ENCODE assay signal across 22 cellular contexts in genomic region chr2:122519806-122520205, GRCh38.
"Had no signal": no experiment of that assay in that cellular context is flagged by ENCODE, and none has a peak within 500 bp of the region (broad histone marks: within the 10 kb centered on the region; RNA-seq: fewer than 3 reads in every experiment).

No MANE protein-coding gene starts in this region.

- ATAC-seq: activated T-cell treated with anti-CD3 and anti-CD28 coated beads, Interleukin-2, amount 50 U/mL, for 4 hours; effector memory CD8-positive, alpha-beta T cell; gastroesophageal sphincter; T-cell had no signal

- DNase-seq: activated CD4-positive, alpha-beta T cell treated with anti-CD3 and anti-CD28 coated beads, Interleukin-2, amount 50 U/mL, for 4 hours; activated CD8-positive, alpha-beta memory T cell treated with anti-CD3 and anti-CD28 coated beads, Interleukin-2, amount 50 U/mL, for 48 hours; activated naive CD4-positive, alpha-beta T cell; activated T-cell treated with anti-CD3 and anti-CD28 coated beads, Interleukin-2, amount 50 U/mL, for 4 hours; adrenal gland; brain microvascular endothelial cell; colonic mucosa; dorsolateral prefrontal cortex; effector memory CD8-positive, alpha-beta T cell; head of caudate nucleus; mesenchymal stem cell; nephron progenitor cell; occipital lobe; spleen; stimulated activated CD4-positive, alpha-beta T cell treated with anti-CD3 and anti-CD28 coated beads, Interleukin-4, amount 100 ng/mL, for 1 hour; stimulated activated naive CD4-positive, alpha-beta T cell; T-cell; thyroid gland; WERI-Rb-1 had no signal

- H3K9me3 ChIP-seq: adrenal gland, ascending aorta, colonic mucosa, gastroesophageal sphincter, mucosa of descending colon, spleen, thyroid gland had no signal

- H3K4me3 ChIP-seq: adrenal gland, ascending aorta, colonic mucosa, dorsolateral prefrontal cortex, gastroesophageal sphincter, mucosa of descending colon, spleen, thyroid gland had no signal

- H3K36me3 ChIP-seq: adrenal gland, ascending aorta, brain microvascular endothelial cell, colonic mucosa, gastroesophageal sphincter, spleen, thyroid gland, WERI-Rb-1 had no signal

- H3K4me1 ChIP-seq: adrenal gland, ascending aorta, colonic mucosa, gastroesophageal sphincter, spleen, thyroid gland had no signal

- H3K27ac ChIP-seq: adrenal gland, ascending aorta, brain microvascular endothelial cell, colonic mucosa, dorsolateral prefrontal cortex, gastroesophageal sphincter, spleen, thyroid gland, WERI-Rb-1 had no signal

- H3K27me3 ChIP-seq: adrenal gland, ascending aorta, brain microvascular endothelial cell, colonic mucosa, gastroesophageal sphincter, spleen, thyroid gland had no signal
